Comparison of ENCODE assay signal across 14 cellular contexts in the genomic region with DNA sequence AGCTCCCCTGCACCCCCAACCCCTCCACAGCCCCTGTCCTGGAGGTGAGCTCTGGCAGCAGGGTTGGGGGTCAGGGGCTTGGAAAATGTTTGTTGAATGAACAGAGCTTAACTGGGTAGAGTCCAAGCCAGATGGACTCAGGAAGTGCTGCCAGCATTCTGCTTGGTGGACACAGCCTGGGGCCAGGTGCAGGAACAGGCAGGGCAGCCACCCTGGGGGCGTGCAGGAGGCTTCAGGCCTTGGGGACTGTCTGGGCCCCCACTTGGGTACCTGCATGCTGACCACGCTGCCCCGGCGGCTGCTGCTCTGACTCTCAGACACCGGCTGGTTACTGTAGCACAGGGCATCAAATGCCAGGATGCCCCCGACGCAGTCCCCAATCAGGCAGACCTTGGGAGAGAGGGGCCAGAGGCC. TPM values are rescaled to one million over a fixed set of nuclear protein-coding genes. Genes with fewer than 3 reads are reported as not detected.
DNase-seq lines count a peak whose midpoint lies in the region; ATAC-seq and TF ChIP-seq lines count a peak whose summit lies in the region.
"Had no signal": no experiment of that assay in that cellular context is flagged by ENCODE, and none has a peak within 500 bp of the region (broad histone marks: within the 10 kb centered on the region; RNA-seq: fewer than 3 reads in every experiment).

No MANE protein-coding gene starts in this region.

- H3K4me1 ChIP-seq in osteoblast (ENCODE audit: insufficient read depth, low read length) (no peaks in the 10 kb centered on the region), spleen (peaks cover 0 to 6% (median 0%) of the 10 kb centered on the region in 6 donors), adrenal gland (replicated peaks in 1 of 2) (no peaks in the 10 kb centered on the region)
- H3K4me1 ChIP-seq: A549, BE2C had no signal

- H3K4me2 ChIP-seq in osteoblast (ENCODE audit: insufficient read depth, low read length), result no peak overlapping the region
- H3K4me2 ChIP-seq: A549 had no signal

- H3K79me2 ChIP-seq in osteoblast (ENCODE audit: insufficient read depth, low read length), result no peaks in the 10 kb centered on the region

- H3K4me3 ChIP-seq in osteoblast (ENCODE audit: insufficient read depth, low read length), result no peak overlapping the region
- H3K4me3 ChIP-seq in spleen, result no peak overlapping the region
- H3K4me3 ChIP-seq in MG63, result no peak overlapping the region
- no peak overlapping the region for H3K4me3 ChIP-seq in adrenal gland
- H3K4me3 ChIP-seq: A549 had no signal

- ATAC-seq in left lobe of liver, result peak; percentile 56
- no peak for ATAC-seq in GM21528 (IDR thresholded peaks at IDR 0.05; ENCODE audit: low FRiP score, unreplicated experiment)
- no peak for ATAC-seq in HG03457 (IDR thresholded peaks at IDR 0.05; ENCODE audit: unreplicated experiment)

- H3K36me3 ChIP-seq in osteoblast (ENCODE audit: insufficient read depth, low read length) (peaks cover 2% of the 10 kb centered on the region), spleen (peaks cover 0 to 46% (median 5%) of the 10 kb centered on the region in 6 donors), MG63 (no peaks in the 10 kb centered on the region), adrenal gland (replicated peaks in 1 of 2) (peaks cover 0 to 46% of the 10 kb centered on the region in 2 donors)
- H3K36me3 ChIP-seq: BE2C had no signal

- H3K27ac ChIP-seq in osteoblast (ENCODE audit: low read depth, low read length) (no peak overlapping the region), spleen (no peak overlapping the region), adrenal gland (no peak overlapping the region)
- H3K27ac ChIP-seq: A549, C4-2B had no signal

- H3K9me3 ChIP-seq in osteoblast (ENCODE audit: low read depth, low read length) (no peaks in the 10 kb centered on the region), spleen (no peaks in the 10 kb centered on the region), MG63 (no peaks in the 10 kb centered on the region), adrenal gland (replicated peaks in 1 of 3) (no peaks in the 10 kb centered on the region)
- H3K9me3 ChIP-seq: A549, BE2C had no signal

- intact Hi-C loops in spleen (cut with DNase I; ENCODE audit: low total_unique reads), result no loop called here
- intact Hi-C loops in adrenal gland (cut with DNase I), result no loop called here

- H4K20me1 ChIP-seq in osteoblast (ENCODE audit: insufficient read depth, low read length), result no peaks in the 10 kb centered on the region

- WGBS in spleen, 5 donors, result 86 to 97% (median 92%) methylated on average over 7 of the region's 7 CpGs; no CpG with 5 or more reads in 1 of the 5 donors
- 93 to 100% (median 95%) methylated on average over 2 to 7 of the region's 7 CpGs for WGBS in adrenal gland, 4 donors

- TF ChIP-seq POLR2A in spleen (IDR thresholded peaks at IDR 0.05), result no peak
- no peak for TF ChIP-seq POLR2A in adrenal gland (IDR thresholded peaks at IDR 0.05)

- DNase-seq in cerebellar cortex (ENCODE audit: low spot score), result peak; percentile 35
- DNase-seq in left lobe of liver (ENCODE audit: low spot score), result peak; percentile 86
- peak; percentile 56 for DNase-seq in osteoblast (ENCODE audit: insufficient read length, low spot score, missing footprints)
- peak; percentile 47 for DNase-seq in spleen
- DNase-seq in MG63, result no peak
- DNase-seq in adrenal gland, result no peak
- DNase-seq: BE2C; CD4-positive, alpha-beta memory T cell; DND-41; GF-D8 had no signal

- H2AFZ ChIP-seq in osteoblast (ENCODE audit: low read length), result no peak overlapping the region

- TF ChIP-seq CTCF in osteoblast (IDR thresholded peaks at IDR 0.05; ENCODE audit: extremely low read depth, low read depth, low read length) (no peak), spleen (IDR thresholded peaks at IDR 0.05 in 8 of 11, conservative IDR thresholded peaks at IDR 0.05 in 3 of 11) (no peak), adrenal gland (IDR thresholded peaks at IDR 0.05) (no peak)

- H3K27me3 ChIP-seq in osteoblast (ENCODE audit: insufficient read depth, low read length), result no peaks in the 10 kb centered on the region
- no peaks in the 10 kb centered on the region for H3K27me3 ChIP-seq in spleen (replicated peaks in 1 of 7)
- no peaks in the 10 kb centered on the region for H3K27me3 ChIP-seq in MG63
- H3K27me3 ChIP-seq in adrenal gland, result no peaks in the 10 kb centered on the region
- H3K27me3 ChIP-seq: BE2C had no signal

RNA-seq across cellular contexts. Expression of a gene that starts 15.7 kb away (rescaled TPM):
- total RNA-seq in left lobe of liver (122 TPM), osteoblast (117 and 118 TPM in 2 replicates), spleen (100 to 1,000 TPM; 150 to 202 (median 181) TPM), adrenal gland (100 to 1,000 TPM; 192 to 384 (median 284) TPM)
- polyA plus RNA-seq in spleen (100 to 1,000 TPM; 308 to 419 (median 377) TPM), adrenal gland (100 to 1,000 TPM; 198 to 709 (median 531) TPM)
- total RNA-seq in MG63 (2014; rRNA removed; shearing (Covaris generic); ENCODE audit: low replicate concordance), result 276 and 413 TPM in 2 replicates

RNA-seq across cellular contexts. Expression of a gene that starts 21.2 kb away (rescaled TPM):
- total RNA-seq in left lobe of liver, result 26.1 TPM
- total RNA-seq in osteoblast, result 6.5 and 8.3 TPM in 2 replicates
- 10 to 100 TPM in 6 of 7 donors, 1 to 10 TPM in 1; 9.5 to 24.7 (median 20.4) TPM for total RNA-seq in spleen
- 10 to 100 TPM; 18.5 to 32.3 (median 28.1) TPM for polyA plus RNA-seq in spleen
- total RNA-seq in MG63 (2014; rRNA removed; shearing (Covaris generic); ENCODE audit: low replicate concordance), result 15.9 and 24.2 TPM in 2 replicates
- 10 to 100 TPM; 14.8 to 44.8 (median 21.8) TPM for total RNA-seq in adrenal gland
- polyA plus RNA-seq in adrenal gland, result 10 to 100 TPM in 2 of 3 donors, 1 to 10 TPM in 1; 6.2 to 21.7 (median 16.7) TPM

RNA-seq across cellular contexts. Expression of a gene that starts 29.9 kb away (rescaled TPM):
- total RNA-seq in left lobe of liver (1.2 TPM), osteoblast (11.9 and 13.0 TPM in 2 replicates), spleen (1 to 10 TPM; 4.1 to 6.2 (median 5.5) TPM), adrenal gland (1 to 10 TPM; 3.6 to 10.0 (median 6.2) TPM)
- polyA plus RNA-seq in spleen (1 to 10 TPM; 1.5 to 2.8 (median 1.7) TPM), adrenal gland (1 to 10 TPM; 2.0 to 7.5 (median 3.0) TPM)
- 6.4 and 10.0 TPM in 2 replicates for total RNA-seq in MG63 (2014; rRNA removed; shearing (Covaris generic); ENCODE audit: low replicate concordance)

Comparison
In these comparisons a context has a peak if more than half of its experiments do, and no peak if none do; other contexts are left out.
1. DNase-seq: peak in cerebellar cortex (single experiment), left lobe of liver (single experiment), osteoblast (single experiment) and spleen (single experiment); none in MG63 (single experiment) and adrenal gland (0 of 7).